14 cellular contexts compared by ENCODE assay signal in the genomic region with DNA sequence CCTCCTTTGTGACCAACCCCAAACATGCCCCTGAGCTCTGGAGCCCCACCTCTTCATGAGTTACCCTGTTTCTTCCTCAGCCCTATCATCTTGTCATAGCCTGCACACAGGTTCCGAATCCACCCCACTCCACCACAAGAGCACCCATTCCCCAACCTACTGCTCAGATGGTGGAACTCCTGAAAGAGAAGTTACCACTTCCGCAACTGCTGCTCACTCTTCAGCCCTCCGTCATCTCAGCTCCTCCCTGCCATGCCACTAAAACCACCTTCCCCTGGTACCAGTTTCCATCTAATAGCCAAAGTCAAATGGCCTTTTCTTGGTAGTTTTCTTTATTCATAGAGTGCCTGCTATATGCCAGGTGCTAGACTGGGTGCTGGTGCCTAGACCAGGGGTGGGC. TPM values are rescaled to one million over a fixed set of nuclear protein-coding genes. Genes with fewer than 3 reads are reported as not detected.
A peak's percentile ranks its signal among the peaks of the same experiment; 100 is the strongest.
DNase-seq lines count a peak whose midpoint lies in the region; ATAC-seq and TF ChIP-seq lines count a peak whose summit lies in the region.
"Had no signal": no experiment of that assay in that cellular context is flagged by ENCODE, and none has a peak within 500 bp of the region (broad histone marks: within the 10 kb centered on the region; RNA-seq: fewer than 3 reads in every experiment).

No MANE protein-coding gene starts in this region.

- H3K9me3 ChIP-seq in breast epithelium = no peaks in the 10 kb centered on the region
- no peaks in the 10 kb centered on the region for H3K9me3 ChIP-seq in T-helper 17 cell (ENCODE audit: control insufficient read depth, low read length, poor library complexity, severe bottlenecking)
- no peaks in the 10 kb centered on the region for H3K9me3 ChIP-seq in thyroid gland
- no peaks in the 10 kb centered on the region for H3K9me3 ChIP-seq in uterus

- H3K27ac ChIP-seq in breast epithelium (no peak overlapping the region), thyroid gland (no peak overlapping the region), uterus (no peak overlapping the region)

- peaks cover 15% of the 10 kb centered on the region for H3K4me1 Mint-ChIP-seq in MCF 10A (ENCODE audit: insufficient read depth, unreplicated experiment)
- H3K4me1 Mint-ChIP-seq in T-helper 17 cell = peaks cover 36% of the 10 kb centered on the region
- peaks cover 53% of the 10 kb centered on the region for H3K4me1 Mint-ChIP-seq in central memory CD8-positive, alpha-beta T cell
- peaks cover 55% of the 10 kb centered on the region for H3K4me1 Mint-ChIP-seq in stimulated activated naive CD8-positive, alpha-beta T cell treated with anti-CD3 and anti-CD28 coated beads, Interleukin-15, amount 100 ng/mL, for 72 hours

- H3K4me3 ChIP-seq in breast epithelium = no peak overlapping the region
- H3K4me3 ChIP-seq in thyroid gland (replicated peaks in 1 of 3) = no peak overlapping the region
- H3K4me3 ChIP-seq in uterus = no peak overlapping the region

- TF ChIP-seq POLR2A in breast epithelium (IDR thresholded peaks at IDR 0.05) = no peak
- TF ChIP-seq POLR2A in thyroid gland (IDR thresholded peaks at IDR 0.05) = no peak
- no peak for TF ChIP-seq POLR2A in uterus (IDR thresholded peaks at IDR 0.05)

- H3K36me3 Mint-ChIP-seq in MCF 10A (ENCODE audit: insufficient read depth, unreplicated experiment) (peaks cover 65% of the 10 kb centered on the region), T-helper 17 cell (ENCODE audit: low read depth) (peaks cover 10% of the 10 kb centered on the region)
- H3K36me3 Mint-ChIP-seq in central memory CD8-positive, alpha-beta T cell (ENCODE audit: insufficient read depth) = peaks cover 48% of the 10 kb centered on the region

- intact Hi-C loops in MCF 10A (cut with micrococcal nuclease) (loop anchor here (5.0 kb wide), 1 partner anchor 76 kb away; no protein-coding TSS in a partner anchor), breast epithelium (cut with DNase I; ENCODE audit: low total_unique reads) (no loop called here), thyroid gland (cut with DNase I) (loop anchor here (10.0 kb wide), 1 partner anchor 71 kb away; the partner anchor contains the start of gene VAPB), uterus (cut with DNase I; ENCODE audit: low total_unique reads) (no loop called here)

- TF ChIP-seq CTCF in MCF 10A (IDR thresholded peaks at IDR 0.05; ENCODE audit: unreplicated experiment) (no peak), breast epithelium (IDR thresholded peaks at IDR 0.05) (no peak), thyroid gland (IDR thresholded peaks at IDR 0.05) (no peak), uterus (IDR thresholded peaks at IDR 0.05) (no peak)

- no peaks in the 10 kb centered on the region for H3K4me1 ChIP-seq in breast epithelium
- H3K4me1 ChIP-seq in thyroid gland = peaks cover 5 to 15% of the 10 kb centered on the region in 2 donors
- peaks cover 0 to 3% of the 10 kb centered on the region in 2 donors for H3K4me1 ChIP-seq in uterus

- WGBS in thyroid gland, 2 donors = 94 to 95% methylated on average over 3 of the region's 3 CpGs

- H3K9me3 Mint-ChIP-seq in MCF 10A (ENCODE audit: unreplicated experiment) = no peaks in the 10 kb centered on the region
- no peaks in the 10 kb centered on the region for H3K9me3 Mint-ChIP-seq in central memory CD8-positive, alpha-beta T cell
- H3K9me3 Mint-ChIP-seq in stimulated activated naive CD8-positive, alpha-beta T cell treated with anti-CD3 and anti-CD28 coated beads, Interleukin-15, amount 100 ng/mL, for 72 hours = no peaks in the 10 kb centered on the region

- POLR2A ChIA-PET in MCF 10A (lab: Yijun Ruan, JAX) = interaction anchor here (0.6 to 1.9 kb wide), 11 partner anchors 9 to 345 kb away, joined by 3 to 10 read pairs (median 3); partner anchors contain the start of gene STX16

- no peaks in the 10 kb centered on the region for H3K27me3 ChIP-seq in breast epithelium
- H3K27me3 ChIP-seq in thyroid gland = no peaks in the 10 kb centered on the region
- no peaks in the 10 kb centered on the region for H3K27me3 ChIP-seq in uterus

- H3K4me3 Mint-ChIP-seq in MCF 10A (ENCODE audit: unreplicated experiment) (no peak overlapping the region), T-helper 17 cell (peak overlapping the region; percentile 75)
- H3K4me3 Mint-ChIP-seq in central memory CD8-positive, alpha-beta T cell = peak overlapping the region; percentile 48
- peak overlapping the region; percentile 11 to 60 for H3K4me3 Mint-ChIP-seq in stimulated activated naive CD8-positive, alpha-beta T cell treated with anti-CD3 and anti-CD28 coated beads, Interleukin-15, amount 100 ng/mL, for 72 hours

- H3K27me3 Mint-ChIP-seq in MCF 10A (ENCODE audit: insufficient read depth, unreplicated experiment) = no peaks in the 10 kb centered on the region
- H3K27me3 Mint-ChIP-seq in T-helper 17 cell = no peaks in the 10 kb centered on the region
- H3K27me3 Mint-ChIP-seq in central memory CD8-positive, alpha-beta T cell = no peaks in the 10 kb centered on the region
- H3K27me3 Mint-ChIP-seq in stimulated activated naive CD8-positive, alpha-beta T cell treated with anti-CD3 and anti-CD28 coated beads, Interleukin-15, amount 100 ng/mL, for 72 hours = no peaks in the 10 kb centered on the region

- DNase-seq in MCF 10A (ENCODE audit: unreplicated experiment) = no peak
- no peak for DNase-seq in breast epithelium (ENCODE audit: low spot score in 2 of 2)
- DNase-seq in T-helper 17 cell = no peak
- DNase-seq in central memory CD8-positive, alpha-beta T cell (ENCODE audit: low spot score in 2 of 2) = peak in 1 of 2 donors; percentile 31
- DNase-seq in stimulated activated naive CD8-positive, alpha-beta T cell treated with anti-CD3 and anti-CD28 coated beads, Interleukin-15, amount 100 ng/mL, for 72 hours = peak in 1 of 2 donors; percentile 14
- no peak for DNase-seq in thyroid gland
- no peak for DNase-seq in uterus
- DNase-seq: activated effector memory CD4-positive, alpha-beta T cell treated with anti-CD3 and anti-CD28 coated beads, Interleukin-2, amount 50 U/mL, for 16 hours; cerebellar nuclear complex; glutamatergic neuron; NCI-H1930; NCI-H524; posterior cingulate gyrus had no signal

- H3K36me3 ChIP-seq in breast epithelium = no peaks in the 10 kb centered on the region
- peaks cover 6 to 17% of the 10 kb centered on the region in 2 donors for H3K36me3 ChIP-seq in thyroid gland
- no peaks in the 10 kb centered on the region for H3K36me3 ChIP-seq in uterus

- BruUV-seq in MCF 10A (replicated peaks; lab: Mats Ljungman, UMichigan) = no TSS peak

- ATAC-seq in T-helper 17 cell = no peak
- peak; percentile 65 for ATAC-seq in central memory CD8-positive, alpha-beta T cell (replicated peaks; ENCODE audit: extremely low read depth, poor library complexity, severe bottlenecking)
- peak; percentile 11 for ATAC-seq in stimulated activated naive CD8-positive, alpha-beta T cell treated with anti-CD3 and anti-CD28 coated beads, Interleukin-15, amount 100 ng/mL, for 72 hours
- no peak for ATAC-seq in HG03139 (IDR thresholded peaks at IDR 0.05; ENCODE audit: unreplicated experiment)

- CTCF ChIA-PET in MCF 10A (lab: Yijun Ruan, JAX) = interaction anchor here (0.5 to 1.3 kb wide), 3 partner anchors 8 to 134 kb away, joined by 3 to 4 read pairs (median 4); no protein-coding TSS in a partner anchor

- H3K27ac Mint-ChIP-seq in MCF 10A (ENCODE audit: low read depth, unreplicated experiment) (peak overlapping the region; percentile 88), T-helper 17 cell (peak overlapping the region; percentile 88)
- H3K27ac Mint-ChIP-seq in central memory CD8-positive, alpha-beta T cell (ENCODE audit: low read depth) = peak overlapping the region; percentile 96
- peak overlapping the region in 1 of 2 donors; percentile 77 for H3K27ac Mint-ChIP-seq in stimulated activated naive CD8-positive, alpha-beta T cell treated with anti-CD3 and anti-CD28 coated beads, Interleukin-15, amount 100 ng/mL, for 72 hours

RNA-seq across cellular contexts. Expression of gene RAB22A, which starts 3.9 kb away (rescaled TPM):
- total RNA-seq in MCF 10A (2022) (18.4 and 18.9 TPM in 2 replicates), breast epithelium (10 to 100 TPM; 17.7 to 22.4 (median 22.2) TPM), T-helper 17 cell (10 to 100 TPM; 21.7 to 22.4 TPM), thyroid gland (10 to 100 TPM; 26.6 to 33.6 (median 29.2) TPM), uterus (10 to 100 TPM in 3 of 4 donors, 1 to 10 TPM in 1; 9.5 to 29.7 (median 23.3) TPM)

Comparison
In these comparisons a context has a peak if more than half of its experiments do, and no peak if none do; other contexts are left out.
1. intact Hi-C loops: an anchor here in MCF 10A (5.0 kb wide) and thyroid gland (10.0 kb wide); none called in breast epithelium and uterus.
2. ATAC-seq: peak in central memory CD8-positive, alpha-beta T cell (single experiment) and stimulated activated naive CD8-positive, alpha-beta T cell treated with anti-CD3 and anti-CD28 coated beads, Interleukin-15, amount 100 ng/mL, for 72 hours (single experiment); none in T-helper 17 cell (single experiment) and HG03139 (single experiment).